In the genomic region with DNA sequence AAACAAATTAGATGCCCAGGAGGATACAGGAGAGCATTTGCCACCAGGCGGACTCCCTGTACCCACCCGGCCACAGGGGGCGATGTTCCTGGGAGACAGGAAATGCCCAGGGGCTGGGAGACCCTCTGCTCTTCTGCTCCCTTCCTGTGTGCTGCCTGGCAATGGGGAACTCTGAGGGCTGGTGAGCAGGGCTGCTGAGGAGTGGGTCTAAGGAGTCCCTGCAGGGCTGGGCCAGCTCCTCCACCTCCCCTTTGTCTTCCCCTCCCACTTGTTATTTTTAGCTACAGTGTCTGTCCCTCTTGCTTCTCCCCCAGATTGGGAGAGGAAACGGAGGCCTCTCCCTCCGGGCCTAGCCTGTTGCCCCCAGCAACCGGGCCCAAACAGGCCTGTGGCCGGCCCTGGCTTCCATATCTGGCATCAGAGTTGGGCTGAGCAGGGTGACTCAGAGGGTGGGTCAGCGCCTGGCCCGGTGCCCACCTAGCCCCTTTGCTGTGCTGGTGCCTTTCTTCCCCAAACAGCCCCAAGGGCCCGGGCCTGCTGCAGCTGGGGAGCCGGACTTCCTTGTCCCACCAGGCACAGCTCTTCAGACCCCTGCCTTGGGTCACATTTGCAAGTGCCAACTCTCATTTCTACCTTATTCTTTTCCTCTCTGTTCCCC, we compare ENCODE assay signal across 8 cellular contexts. TPM values are rescaled to one million over a fixed set of nuclear protein-coding genes. Genes with fewer than 3 reads are reported as not detected.
DNase-seq lines count a peak whose midpoint lies in the region; ATAC-seq and TF ChIP-seq lines count a peak whose summit lies in the region.

No MANE protein-coding gene starts in this region.

- H3K27ac ChIP-seq in foreskin keratinocyte: peak overlapping the region; percentile 86

- DNase-seq in GDM1 (lab: John Stamatoyannopoulos, UW) (peak; percentile 74), OCI-M2 (lab: John Stamatoyannopoulos, UW; ENCODE audit: unreplicated experiment) (peak; percentile 36), foreskin keratinocyte (peak; percentile 90 to 97), pons (ENCODE audit: low spot score) (peak; percentile 52), NCI-H1092 treated with DMSO at 0.1 percent for 48 hours (lab: John Stamatoyannopoulos, UW) (no peak), NCI-H128 (lab: John Stamatoyannopoulos, UW; ENCODE audit: unreplicated experiment) (no peak)
- peak; percentile 88 for DNase-seq in activated effector memory CD4-positive, alpha-beta T cell treated with anti-CD3 and anti-CD28 coated beads, Interleukin-2, amount 50 U/mL, for 16 hours

- H3K4me1 ChIP-seq in foreskin keratinocyte: peaks cover 61% of the 10 kb centered on the region

- H3K27me3 ChIP-seq in foreskin keratinocyte: no peaks in the 10 kb centered on the region

- ATAC-seq in HG02763 (IDR thresholded peaks at IDR 0.05; ENCODE audit: unreplicated experiment): peak; percentile 39
- peak; percentile 66 for ATAC-seq in foreskin keratinocyte

- peak; percentile 72 for TF ChIP-seq CTCF in foreskin keratinocyte (conservative IDR thresholded peaks at IDR 0.05)

RNA-seq across cellular contexts. Expression of gene LMNA, which starts 11.7 kb away (rescaled TPM):
- total RNA-seq in foreskin keratinocyte: 816 and 822 TPM in 2 replicates
- polyA plus RNA-seq in foreskin keratinocyte: 810 and 877 TPM in 2 replicates

RNA-seq across cellular contexts. Expression of gene SEMA4A, which starts 27.2 kb away (rescaled TPM):
- 9.7 and 9.9 TPM in 2 replicates for total RNA-seq in foreskin keratinocyte
- 9.3 TPM in 2 replicates for polyA plus RNA-seq in foreskin keratinocyte

RNA-seq across cellular contexts. Expression of gene MEX3A, which starts 43.9 kb away (rescaled TPM):
- 3.5 and 4.1 TPM in 2 replicates for total RNA-seq in foreskin keratinocyte
- polyA plus RNA-seq in foreskin keratinocyte: 3.4 TPM in 2 replicates

Comparison
In these comparisons a context has a peak if more than half of its experiments do, and no peak if none do; other contexts are left out.
1. DNase-seq: peak in GDM1 (single experiment), OCI-M2 (single experiment), activated effector memory CD4-positive, alpha-beta T cell treated with anti-CD3 and anti-CD28 coated beads, Interleukin-2, amount 50 U/mL, for 16 hours (single experiment), foreskin keratinocyte (2 of 2) and pons (single experiment); none in NCI-H1092 treated with DMSO at 0.1 percent for 48 hours (single experiment) and NCI-H128 (single experiment).